Comparison of ENCODE assay signal across 10 cellular contexts in the genomic region with DNA sequence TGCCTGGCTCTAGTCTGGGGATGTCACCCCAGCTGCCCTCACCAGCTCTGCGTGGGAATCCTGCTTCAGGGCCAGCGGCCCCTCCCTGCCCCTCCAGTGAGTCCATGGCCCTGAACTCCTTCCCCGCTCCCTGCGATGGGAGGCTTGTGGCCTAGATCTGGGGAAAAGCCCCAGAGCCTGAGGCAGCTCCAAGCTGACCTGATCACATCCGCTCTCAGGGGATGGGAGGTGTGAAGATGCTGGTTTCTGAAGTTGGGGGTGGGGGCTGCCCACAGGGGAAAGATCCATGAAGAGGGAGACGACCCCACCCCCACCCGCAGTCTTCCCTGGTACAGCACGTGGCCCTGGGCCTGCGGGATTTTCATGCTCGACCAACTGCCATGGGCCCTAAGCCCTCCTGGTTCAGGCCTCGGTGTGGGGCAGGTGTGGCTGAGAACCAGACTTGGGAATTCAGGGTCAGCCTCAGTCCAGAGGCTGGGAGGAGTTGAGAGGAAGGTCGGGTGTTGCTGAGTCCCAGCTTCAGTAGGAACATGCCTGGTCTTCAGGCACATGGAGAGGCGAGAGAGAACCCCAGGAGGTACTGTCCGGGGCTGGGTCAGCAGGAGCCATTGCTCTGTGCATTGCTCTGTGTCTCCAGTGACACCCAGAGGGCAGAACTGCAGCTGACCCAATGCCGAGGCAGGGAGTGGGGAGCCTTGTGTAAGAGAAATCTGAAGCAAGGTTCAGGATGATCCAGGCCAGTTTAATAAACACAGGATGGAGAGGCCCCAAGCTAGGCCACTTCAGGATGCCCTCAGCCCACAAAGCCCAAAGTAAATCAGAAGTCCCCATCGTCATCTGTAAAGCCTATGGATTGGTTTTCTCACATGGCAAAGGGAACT.
DNase-seq lines count a peak whose midpoint lies in the region; ATAC-seq, FAIRE-seq and TF ChIP-seq lines count a peak whose summit lies in the region.
"Had no signal": no experiment of that assay in that cellular context is flagged by ENCODE, and none has a peak within 500 bp of the region (broad histone marks: within the 10 kb centered on the region; RNA-seq: fewer than 3 reads in every experiment).

No MANE protein-coding gene starts in this region.

- H4K20me1 ChIP-seq in fibroblast of lung (ENCODE audit: control insufficient read depth, extremely low read depth, insufficient read depth, low read length): no peaks in the 10 kb centered on the region

- H3K9me3 ChIP-seq in fibroblast of lung (ENCODE audit: control insufficient read depth, insufficient read depth, low read depth, low read length): no peaks in the 10 kb centered on the region

- peak; percentile 38 for ATAC-seq in omental fat pad (ENCODE audit: low FRiP score)

- H3K9ac ChIP-seq in fibroblast of lung (ENCODE audit: insufficient read depth, low read length): no peak overlapping the region

- no peaks in the 10 kb centered on the region for H3K4me1 ChIP-seq in fibroblast of lung (ENCODE audit: control insufficient read depth, extremely low read depth, insufficient read depth, low read length)

- H2AFZ ChIP-seq in fibroblast of lung (ENCODE audit: low read length): no peak overlapping the region

- DNase-seq in ELR (ENCODE audit: low read depth) (peak; percentile 42), M059J (ENCODE audit: low read depth) (peak; percentile 35), fibroblast of lung (ENCODE audit: low read depth in 2 of 2) (peak in 1 of 2 donors; percentile 50), omental fat pad (ENCODE audit: low spot score) (no peak), urothelium cell line (ENCODE audit: low spot score) (no peak), amniotic stem cell (lab: John Stamatoyannopoulos, UW) (no peak), GM19238 (ENCODE audit: insufficient read length, low spot score) (no peak)
- no peak for DNase-seq in central memory CD4-positive, alpha-beta T cell
- DNase-seq: activated effector memory CD4-positive, alpha-beta T cell treated with Interleukin-2 at 50 U/mL for 16 hours; NCI-H1930 had no signal

- H3K4me2 ChIP-seq in fibroblast of lung (ENCODE audit: extremely low read depth, insufficient read depth, low read length): no peak overlapping the region

- no peak for FAIRE-seq in urothelium cell line (lab: Jason Lieb, UNC)

- H3K27me3 ChIP-seq in fibroblast of lung (ENCODE audit: control insufficient read depth, insufficient read depth, low read length): no peaks in the 10 kb centered on the region

- H3K36me3 ChIP-seq in fibroblast of lung (ENCODE audit: control insufficient read depth, insufficient read depth, low read length): no peaks in the 10 kb centered on the region

- peak; percentile 27 to 32 for TF ChIP-seq CTCF in fibroblast of lung (conservative IDR thresholded peaks at IDR 0.05 in 1 of 2, IDR thresholded peaks at IDR 0.05 in 1 of 2; ENCODE audit: low read depth in 1 of 2, low read length in 2 of 2)
- TF ChIP-seq CTCF in omental fat pad (IDR thresholded peaks at IDR 0.05): no peak

- H3K27ac ChIP-seq in fibroblast of lung (ENCODE audit: insufficient read depth, low read length): no peak overlapping the region

- no peak overlapping the region for H3K4me3 ChIP-seq in fibroblast of lung (replicated peaks in 1 of 4; ENCODE audit: control extremely low read depth in 1 of 4, insufficient read depth in 1 of 4, low read depth in 3 of 4, low read length in 4 of 4)

- H3K79me2 ChIP-seq in fibroblast of lung (ENCODE audit: control insufficient read depth, insufficient read depth, low read length): no peaks in the 10 kb centered on the region

Comparison
In these comparisons a context has a peak if more than half of its experiments do, and no peak if none do; other contexts are left out.
1. DNase-seq: peak in ELR (single experiment) and M059J (single experiment); none in omental fat pad (single experiment), central memory CD4-positive, alpha-beta T cell (single experiment), urothelium cell line (single experiment), amniotic stem cell (single experiment) and GM19238 (single experiment).
2. CTCF ChIP-seq: peak in fibroblast of lung (2 of 2); none in omental fat pad (0 of 3).